In the genomic region with DNA sequence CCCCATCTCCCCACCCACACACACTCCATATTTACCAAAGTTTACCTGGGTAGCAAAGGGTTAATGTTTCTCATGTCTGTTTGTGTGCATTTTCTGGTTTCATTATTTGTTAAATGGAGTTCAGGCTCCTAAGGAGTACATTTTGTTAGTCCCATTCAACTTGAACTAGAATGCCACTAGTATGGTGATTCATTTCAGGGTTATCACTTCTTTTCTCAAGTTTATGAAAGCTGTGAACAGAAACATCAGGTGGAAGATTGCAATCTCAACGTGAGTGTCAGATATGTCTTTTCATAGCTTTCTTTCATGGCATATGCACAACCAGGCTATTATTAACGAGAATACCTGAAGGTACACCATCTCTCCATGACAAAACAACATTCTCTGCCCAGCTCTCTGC, we compare ENCODE assay signal across 19 cellular contexts.
DNase-seq lines count a peak whose midpoint lies in the region; ATAC-seq lines count a peak whose summit lies in the region.
"Had no signal": no experiment of that assay in that cellular context is flagged by ENCODE, and none has a peak within 500 bp of the region (broad histone marks: within the 10 kb centered on the region; RNA-seq: fewer than 3 reads in every experiment).

No MANE protein-coding gene starts in this region.

- peaks cover 7% of the 10 kb centered on the region for H3K27me3 Mint-ChIP-seq in activated CD4-positive, alpha-beta T cell treated with anti-CD3 and anti-CD28 coated beads, Interleukin-2, amount 10 ng/mL, durations not matched to agents 24 days and 14 days
- no peaks in the 10 kb centered on the region for H3K27me3 Mint-ChIP-seq in activated CD4-positive, alpha-beta T cell treated with anti-CD3 and anti-CD28 coated beads, Interleukin-2, amount 10 ng/mL, durations not matched to agents 7 days and 5 days

- peak overlapping the region; percentile 14 for H3K27ac Mint-ChIP-seq in activated CD4-positive, alpha-beta T cell treated with anti-CD3 and anti-CD28 coated beads, Interleukin-2, amount 10 ng/mL, durations not matched to agents 24 days and 14 days
- H3K27ac Mint-ChIP-seq in activated CD4-positive, alpha-beta T cell treated with anti-CD3 and anti-CD28 coated beads, Interleukin-2, amount 10 ng/mL, durations not matched to agents 7 days and 5 days: no peak overlapping the region
- peak overlapping the region in 1 of 2 donors; percentile 58 for H3K27ac Mint-ChIP-seq in activated naive CD4-positive, alpha-beta T cell treated with anti-CD3 and anti-CD28 coated beads, Interleukin-2, amount 50 U/mL, for 72 hours
- H3K27ac Mint-ChIP-seq in stimulated activated effector memory CD8-positive, alpha-beta T cell treated with anti-CD3 and anti-CD28 coated beads, Interleukin-12 subunit alpha, Interleukin-12 subunit beta, amount 100 ng/mL, for 72 hours: no peak overlapping the region

- H3K4me1 Mint-ChIP-seq in activated CD4-positive, alpha-beta T cell treated with anti-CD3 and anti-CD28 coated beads, Interleukin-2, amount 10 ng/mL, durations not matched to agents 24 days and 14 days: peaks cover 4% of the 10 kb centered on the region
- H3K4me1 Mint-ChIP-seq in activated CD4-positive, alpha-beta T cell treated with anti-CD3 and anti-CD28 coated beads, Interleukin-2, amount 10 ng/mL, durations not matched to agents 7 days and 5 days: peaks cover 5% of the 10 kb centered on the region
- no peaks in the 10 kb centered on the region for H3K4me1 Mint-ChIP-seq in stimulated activated effector memory CD8-positive, alpha-beta T cell treated with anti-CD3 and anti-CD28 coated beads, Interleukin-12 subunit alpha, Interleukin-12 subunit beta, amount 100 ng/mL, for 72 hours

- DNase-seq in activated CD4-positive, alpha-beta T cell treated with anti-CD3 and anti-CD28 coated beads, Interleukin-2, amount 10 ng/mL, durations not matched to agents 24 days and 14 days: no peak
- DNase-seq in activated CD4-positive, alpha-beta T cell treated with anti-CD3 and anti-CD28 coated beads, Interleukin-2, amount 10 ng/mL, durations not matched to agents 7 days and 5 days: no peak
- DNase-seq in activated naive CD4-positive, alpha-beta T cell treated with anti-CD3 and anti-CD28 coated beads, Interleukin-2, amount 50 U/mL, for 72 hours (ENCODE audit: low spot score in 2 of 2): no peak
- no peak for DNase-seq in activated naive CD4-positive, alpha-beta T cell (lab: John Stamatoyannopoulos, UW)
- DNase-seq in stimulated activated effector memory CD8-positive, alpha-beta T cell treated with anti-CD3 and anti-CD28 coated beads, Interleukin-12 subunit alpha, Interleukin-12 subunit beta, amount 100 ng/mL, for 72 hours (ENCODE audit: low spot score in 2 of 2): no peak
- DNase-seq in NCI-H1436 treated with DMSO at 0.1 percent for 48 hours (lab: John Stamatoyannopoulos, UW) (no peak), NCI-H2196 (lab: John Stamatoyannopoulos, UW; ENCODE audit: unreplicated experiment) (no peak)
- DNase-seq: CD4-positive, CD25-positive, alpha-beta regulatory T cell; DMS153; DND-41; IMR-90; KG1; MG63; NCI-H1105 treated with DMSO at 0.1 percent for 48 hours; NCI-H2029; NCI-H2227 treated with DMSO at 0.1 percent for 48 hours; NCI-H526 treated with DMSO at 0.1 percent for 48 hours; Right ventricle myocardium superior; RPMI8226 had no signal

- H3K36me3 Mint-ChIP-seq in activated CD4-positive, alpha-beta T cell treated with anti-CD3 and anti-CD28 coated beads, Interleukin-2, amount 10 ng/mL, durations not matched to agents 24 days and 14 days (ENCODE audit: low read depth): no peaks in the 10 kb centered on the region
- peaks cover 2% of the 10 kb centered on the region for H3K36me3 Mint-ChIP-seq in activated CD4-positive, alpha-beta T cell treated with anti-CD3 and anti-CD28 coated beads, Interleukin-2, amount 10 ng/mL, durations not matched to agents 7 days and 5 days (ENCODE audit: low read depth)
- H3K36me3 Mint-ChIP-seq in activated naive CD4-positive, alpha-beta T cell treated with anti-CD3 and anti-CD28 coated beads, Interleukin-2, amount 50 U/mL, for 72 hours: peaks cover 8 to 9% of the 10 kb centered on the region in 2 donors
- H3K36me3 Mint-ChIP-seq in stimulated activated effector memory CD8-positive, alpha-beta T cell treated with anti-CD3 and anti-CD28 coated beads, Interleukin-12 subunit alpha, Interleukin-12 subunit beta, amount 100 ng/mL, for 72 hours: no peaks in the 10 kb centered on the region
- H3K36me3 Mint-ChIP-seq: CD4-positive, CD25-positive, alpha-beta regulatory T cell had no signal

- intact Hi-C loops in activated CD4-positive, alpha-beta T cell treated with anti-CD3 and anti-CD28 coated beads, Interleukin-2, amount 10 ng/mL, durations not matched to agents 24 days and 14 days (cut with micrococcal nuclease): loop anchor here (1.0 to 10.0 kb wide), 2 partner anchors 9 to 827 kb away; no protein-coding TSS in a partner anchor

- H3K9me3 Mint-ChIP-seq in activated CD4-positive, alpha-beta T cell treated with anti-CD3 and anti-CD28 coated beads, Interleukin-2, amount 10 ng/mL, durations not matched to agents 24 days and 14 days: peaks cover 12% of the 10 kb centered on the region
- peaks cover 10% of the 10 kb centered on the region for H3K9me3 Mint-ChIP-seq in activated CD4-positive, alpha-beta T cell treated with anti-CD3 and anti-CD28 coated beads, Interleukin-2, amount 10 ng/mL, durations not matched to agents 7 days and 5 days
- H3K9me3 Mint-ChIP-seq in activated naive CD4-positive, alpha-beta T cell treated with anti-CD3 and anti-CD28 coated beads, Interleukin-2, amount 50 U/mL, for 72 hours: peaks cover 10 to 14% of the 10 kb centered on the region in 2 donors
- peaks cover 2% of the 10 kb centered on the region for H3K9me3 Mint-ChIP-seq in stimulated activated effector memory CD8-positive, alpha-beta T cell treated with anti-CD3 and anti-CD28 coated beads, Interleukin-12 subunit alpha, Interleukin-12 subunit beta, amount 100 ng/mL, for 72 hours

- CTCF ChIA-PET in activated CD4-positive, alpha-beta T cell treated with anti-CD3 and anti-CD28 coated beads, Interleukin-2, amount 10 ng/mL, durations not matched to agents 7 days and 5 days (lab: Charles Lee): interaction anchor here (0.8 kb wide), 1 partner anchor 10 kb away, joined by 3 read pairs; no protein-coding TSS in a partner anchor

- ATAC-seq in activated naive CD4-positive, alpha-beta T cell treated with anti-CD3 and anti-CD28 coated beads, Interleukin-2, amount 50 U/mL, for 72 hours: peak; percentile 85 to 96
- peak; percentile 58 for ATAC-seq in stimulated activated effector memory CD8-positive, alpha-beta T cell treated with anti-CD3 and anti-CD28 coated beads, Interleukin-12 subunit alpha, Interleukin-12 subunit beta, amount 100 ng/mL, for 72 hours

- no peak overlapping the region for H3K4me3 Mint-ChIP-seq in activated CD4-positive, alpha-beta T cell treated with anti-CD3 and anti-CD28 coated beads, Interleukin-2, amount 10 ng/mL, durations not matched to agents 24 days and 14 days
- no peak overlapping the region for H3K4me3 Mint-ChIP-seq in activated CD4-positive, alpha-beta T cell treated with anti-CD3 and anti-CD28 coated beads, Interleukin-2, amount 10 ng/mL, durations not matched to agents 7 days and 5 days
- H3K4me3 Mint-ChIP-seq in stimulated activated effector memory CD8-positive, alpha-beta T cell treated with anti-CD3 and anti-CD28 coated beads, Interleukin-12 subunit alpha, Interleukin-12 subunit beta, amount 100 ng/mL, for 72 hours: no peak overlapping the region
- H3K4me3 Mint-ChIP-seq: CD4-positive, CD25-positive, alpha-beta regulatory T cell had no signal

- POLR2A ChIA-PET in activated CD4-positive, alpha-beta T cell treated with anti-CD3 and anti-CD28 coated beads, Interleukin-2, amount 10 ng/mL, durations not matched to agents 7 days and 5 days (lab: Charles Lee): interaction anchor here (0.6 kb wide), 1 partner anchor 85 kb away, joined by 4 read pairs; no protein-coding TSS in a partner anchor
